Comparison of ENCODE assay signal across 1 cellular context in the genomic region with DNA sequence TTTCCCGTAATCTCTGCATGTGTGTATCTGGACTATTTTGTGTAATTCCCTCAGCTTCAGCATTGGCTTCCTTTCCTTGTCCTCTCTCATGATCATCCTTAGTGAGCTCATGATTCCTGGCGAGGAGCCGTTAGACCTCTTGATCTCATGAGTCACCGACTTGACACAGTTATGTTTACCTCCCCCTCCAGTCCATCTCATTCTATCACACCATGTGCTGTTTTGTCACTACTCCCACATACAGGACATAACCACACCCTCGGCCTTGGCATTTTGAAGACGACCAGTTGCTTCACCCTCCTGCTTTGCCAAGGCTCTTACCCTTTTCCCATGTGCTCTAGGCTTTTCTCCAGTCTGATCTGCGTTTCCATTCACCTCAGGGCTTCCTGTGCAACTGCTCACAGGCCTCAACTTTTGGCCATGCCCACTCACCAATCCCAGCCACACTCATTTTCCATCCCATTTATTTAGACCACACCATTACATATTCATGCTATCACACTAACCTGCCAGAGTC.
A peak's percentile ranks its signal among the peaks of the same experiment; 100 is the strongest.
TF ChIP-seq lines count a peak whose summit lies in the region.

No MANE protein-coding gene starts in this region.

TF ChIP-seq in K562, 482 proteins besides CTCF, POLR2A, EP300 and RAD21 (continued from another document and continues in another):
- TF ChIP-seq CTBP1 (IDR thresholded peaks at IDR 0.05; ENCODE audit: borderline replicate concordance) (peak; percentile 80), MCM2 (IDR thresholded peaks at IDR 0.05; ENCODE audit: low read depth) (no peak), ZNF282 (CRISPR knock-in tag; IDR thresholded peaks at IDR 0.05) (no peak), ZNF699 (CRISPR knock-in tag; IDR thresholded peaks at IDR 0.05; ENCODE audit: insufficient replicate concordance) (no peak), POLR3A (IDR thresholded peaks at IDR 0.05; ENCODE audit: borderline replicate concordance, extremely low read depth, insufficient read depth, insufficient read length) (no peak), TBP (optimal IDR thresholded peaks at IDR 0.05; ENCODE audit: low read depth, low read length) (no peak), OTX1 (CRISPR knock-in tag; IDR thresholded peaks at IDR 0.05) (peak; percentile 83; the same call in 1 of the 2 replicates), ZNF212 (CRISPR knock-in tag; IDR thresholded peaks at IDR 0.05) (no peak), ZNF717 (CRISPR knock-in tag; IDR thresholded peaks at IDR 0.05) (no peak), FOXA1 (IDR thresholded peaks at IDR 0.05; ENCODE audit: borderline replicate concordance) (no peak), SREBF1 (IDR thresholded peaks at IDR 0.05; ENCODE audit: borderline replicate concordance, low read depth, low read length) (no peak), RHOXF2B (CRISPR knock-in tag; conservative IDR thresholded peaks at IDR 0.05) (no peak), KHSRP (IDR thresholded peaks at IDR 0.05) (no peak), ADNP (tag; IDR thresholded peaks at IDR 0.05) (no peak), ZNF766 (CRISPR knock-in tag; conservative IDR thresholded peaks at IDR 0.05) (peak; percentile 84), GTF2F1 (IDR thresholded peaks at IDR 0.05; ENCODE audit: low read depth, low read length) (no peak), NELFE (IDR thresholded peaks at IDR 0.05; ENCODE audit: insufficient read depth, insufficient read length) (no peak), HIVEP1 (CRISPR knock-in tag; IDR thresholded peaks at IDR 0.05) (0 out of 2 replicates have a peak, but pooled peaks have one; percentile 51), BRCA1 (IDR thresholded peaks at IDR 0.05) (no peak), BRCA1 (CRISPR knock-in tag; IDR thresholded peaks at IDR 0.05) (no peak), HDAC3 (IDR thresholded peaks at IDR 0.05; ENCODE audit: borderline replicate concordance, partially characterized antibody) (peak; percentile 17), NFIX (CRISPR knock-in tag; IDR thresholded peaks at IDR 0.05; ENCODE audit: low read depth) (no peak), HDAC2 (IDR thresholded peaks at IDR 0.05) (peak; percentile 71; the same call in 1 of the 2 replicates), CBX2 (IDR thresholded peaks at IDR 0.05; ENCODE audit: insufficient read depth, low read length, poor library complexity, severe bottlenecking) (no peak), MBD2 (IDR thresholded peaks at IDR 0.05; ENCODE audit: borderline replicate concordance, low read depth) (peak; percentile 36; the same call in 1 of the 2 replicates), MAFG (tag; conservative IDR thresholded peaks at IDR 0.05) (peak; percentile 58), BRF1 (IDR thresholded peaks at IDR 0.05; ENCODE audit: borderline replicate concordance, extremely low read depth, insufficient read length) (no peak), ZNF436 (CRISPR knock-in tag; IDR thresholded peaks at IDR 0.05) (no peak), MXI1 (IDR thresholded peaks at IDR 0.05; ENCODE audit: low read depth, low read length) (no peak), MCM5 (IDR thresholded peaks at IDR 0.05; ENCODE audit: low read depth) (no peak), RFX5 (IDR thresholded peaks at IDR 0.05; ENCODE audit: low read depth, low read length) (no peak), ATF7 (IDR thresholded peaks at IDR 0.05) (peak; percentile 77; the same call in 1 of the 2 replicates), RBM39 (optimal IDR thresholded peaks at IDR 0.05; ENCODE audit: low read depth, low read length) (no peak), CSDE1 (IDR thresholded peaks at IDR 0.05) (no peak)
- TF ChIP-seq, protein P1, sequence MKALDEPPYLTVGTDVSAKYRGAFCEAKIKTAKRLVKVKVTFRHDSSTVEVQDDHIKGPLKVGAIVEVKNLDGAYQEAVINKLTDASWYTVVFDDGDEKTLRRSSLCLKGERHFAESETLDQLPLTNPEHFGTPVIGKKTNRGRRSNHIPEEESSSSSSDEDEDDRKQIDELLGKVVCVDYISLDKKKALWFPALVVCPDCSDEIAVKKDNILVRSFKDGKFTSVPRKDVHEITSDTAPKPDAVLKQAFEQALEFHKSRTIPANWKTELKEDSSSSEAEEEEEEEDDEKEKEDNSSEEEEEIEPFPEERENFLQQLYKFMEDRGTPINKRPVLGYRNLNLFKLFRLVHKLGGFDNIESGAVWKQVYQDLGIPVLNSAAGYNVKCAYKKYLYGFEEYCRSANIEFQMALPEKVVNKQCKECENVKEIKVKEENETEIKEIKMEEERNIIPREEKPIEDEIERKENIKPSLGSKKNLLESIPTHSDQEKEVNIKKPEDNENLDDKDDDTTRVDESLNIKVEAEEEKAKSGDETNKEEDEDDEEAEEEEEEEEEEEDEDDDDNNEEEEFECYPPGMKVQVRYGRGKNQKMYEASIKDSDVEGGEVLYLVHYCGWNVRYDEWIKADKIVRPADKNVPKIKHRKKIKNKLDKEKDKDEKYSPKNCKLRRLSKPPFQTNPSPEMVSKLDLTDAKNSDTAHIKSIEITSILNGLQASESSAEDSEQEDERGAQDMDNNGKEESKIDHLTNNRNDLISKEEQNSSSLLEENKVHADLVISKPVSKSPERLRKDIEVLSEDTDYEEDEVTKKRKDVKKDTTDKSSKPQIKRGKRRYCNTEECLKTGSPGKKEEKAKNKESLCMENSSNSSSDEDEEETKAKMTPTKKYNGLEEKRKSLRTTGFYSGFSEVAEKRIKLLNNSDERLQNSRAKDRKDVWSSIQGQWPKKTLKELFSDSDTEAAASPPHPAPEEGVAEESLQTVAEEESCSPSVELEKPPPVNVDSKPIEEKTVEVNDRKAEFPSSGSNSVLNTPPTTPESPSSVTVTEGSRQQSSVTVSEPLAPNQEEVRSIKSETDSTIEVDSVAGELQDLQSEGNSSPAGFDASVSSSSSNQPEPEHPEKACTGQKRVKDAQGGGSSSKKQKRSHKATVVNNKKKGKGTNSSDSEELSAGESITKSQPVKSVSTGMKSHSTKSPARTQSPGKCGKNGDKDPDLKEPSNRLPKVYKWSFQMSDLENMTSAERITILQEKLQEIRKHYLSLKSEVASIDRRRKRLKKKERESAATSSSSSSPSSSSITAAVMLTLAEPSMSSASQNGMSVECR (CRISPR knock-in tag; IDR thresholded peaks at IDR 0.05), result no peak
- TF ChIP-seq, protein P2, sequence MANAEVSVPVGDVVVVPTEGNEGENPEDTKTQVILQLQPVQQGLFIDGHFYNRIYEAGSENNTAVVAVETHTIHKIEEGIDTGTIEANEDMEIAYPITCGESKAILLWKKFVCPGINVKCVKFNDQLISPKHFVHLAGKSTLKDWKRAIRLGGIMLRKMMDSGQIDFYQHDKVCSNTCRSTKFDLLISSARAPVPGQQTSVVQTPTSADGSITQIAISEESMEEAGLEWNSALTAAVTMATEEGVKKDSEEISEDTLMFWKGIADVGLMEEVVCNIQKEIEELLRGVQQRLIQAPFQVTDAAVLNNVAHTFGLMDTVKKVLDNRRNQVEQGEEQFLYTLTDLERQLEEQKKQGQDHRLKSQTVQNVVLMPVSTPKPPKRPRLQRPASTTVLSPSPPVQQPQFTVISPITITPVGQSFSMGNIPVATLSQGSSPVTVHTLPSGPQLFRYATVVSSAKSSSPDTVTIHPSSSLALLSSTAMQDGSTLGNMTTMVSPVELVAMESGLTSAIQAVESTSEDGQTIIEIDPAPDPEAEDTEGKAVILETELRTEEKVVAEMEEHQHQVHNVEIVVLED (CRISPR knock-in tag; IDR thresholded peaks at IDR 0.05), result no peak
- TF ChIP-seq, protein P3, sequence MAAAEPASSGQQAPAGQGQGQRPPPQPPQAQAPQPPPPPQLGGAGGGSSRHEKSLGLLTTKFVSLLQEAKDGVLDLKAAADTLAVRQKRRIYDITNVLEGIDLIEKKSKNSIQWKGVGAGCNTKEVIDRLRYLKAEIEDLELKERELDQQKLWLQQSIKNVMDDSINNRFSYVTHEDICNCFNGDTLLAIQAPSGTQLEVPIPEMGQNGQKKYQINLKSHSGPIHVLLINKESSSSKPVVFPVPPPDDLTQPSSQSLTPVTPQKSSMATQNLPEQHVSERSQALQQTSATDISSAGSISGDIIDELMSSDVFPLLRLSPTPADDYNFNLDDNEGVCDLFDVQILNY (CRISPR knock-in tag; IDR thresholded peaks at IDR 0.05), result no peak
- TF ChIP-seq, protein P4, sequence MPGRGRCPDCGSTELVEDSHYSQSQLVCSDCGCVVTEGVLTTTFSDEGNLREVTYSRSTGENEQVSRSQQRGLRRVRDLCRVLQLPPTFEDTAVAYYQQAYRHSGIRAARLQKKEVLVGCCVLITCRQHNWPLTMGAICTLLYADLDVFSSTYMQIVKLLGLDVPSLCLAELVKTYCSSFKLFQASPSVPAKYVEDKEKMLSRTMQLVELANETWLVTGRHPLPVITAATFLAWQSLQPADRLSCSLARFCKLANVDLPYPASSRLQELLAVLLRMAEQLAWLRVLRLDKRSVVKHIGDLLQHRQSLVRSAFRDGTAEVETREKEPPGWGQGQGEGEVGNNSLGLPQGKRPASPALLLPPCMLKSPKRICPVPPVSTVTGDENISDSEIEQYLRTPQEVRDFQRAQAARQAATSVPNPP (IDR thresholded peaks at IDR 0.05; ENCODE audit: borderline replicate concordance, insufficient read depth, insufficient read length), result no peak
- TF ChIP-seq, protein P5, sequence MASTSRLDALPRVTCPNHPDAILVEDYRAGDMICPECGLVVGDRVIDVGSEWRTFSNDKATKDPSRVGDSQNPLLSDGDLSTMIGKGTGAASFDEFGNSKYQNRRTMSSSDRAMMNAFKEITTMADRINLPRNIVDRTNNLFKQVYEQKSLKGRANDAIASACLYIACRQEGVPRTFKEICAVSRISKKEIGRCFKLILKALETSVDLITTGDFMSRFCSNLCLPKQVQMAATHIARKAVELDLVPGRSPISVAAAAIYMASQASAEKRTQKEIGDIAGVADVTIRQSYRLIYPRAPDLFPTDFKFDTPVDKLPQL (IDR thresholded peaks at IDR 0.05; ENCODE audit: extremely low read depth, insufficient read length), result no peak
- TF ChIP-seq, protein P6, sequence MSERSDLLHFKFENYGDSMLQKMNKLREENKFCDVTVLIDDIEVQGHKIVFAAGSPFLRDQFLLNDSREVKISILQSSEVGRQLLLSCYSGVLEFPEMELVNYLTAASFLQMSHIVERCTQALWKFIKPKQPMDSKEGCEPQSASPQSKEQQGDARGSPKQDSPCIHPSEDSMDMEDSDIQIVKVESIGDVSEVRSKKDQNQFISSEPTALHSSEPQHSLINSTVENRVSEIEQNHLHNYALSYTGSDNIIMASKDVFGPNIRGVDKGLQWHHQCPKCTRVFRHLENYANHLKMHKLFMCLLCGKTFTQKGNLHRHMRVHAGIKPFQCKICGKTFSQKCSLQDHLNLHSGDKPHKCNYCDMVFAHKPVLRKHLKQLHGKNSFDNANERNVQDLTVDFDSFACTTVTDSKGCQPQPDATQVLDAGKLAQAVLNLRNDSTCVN (CRISPR knock-in tag; IDR thresholded peaks at IDR 0.05), result 0 out of 2 replicates have a peak, but pooled peaks have one; percentile 43
- TF ChIP-seq, protein P7, sequence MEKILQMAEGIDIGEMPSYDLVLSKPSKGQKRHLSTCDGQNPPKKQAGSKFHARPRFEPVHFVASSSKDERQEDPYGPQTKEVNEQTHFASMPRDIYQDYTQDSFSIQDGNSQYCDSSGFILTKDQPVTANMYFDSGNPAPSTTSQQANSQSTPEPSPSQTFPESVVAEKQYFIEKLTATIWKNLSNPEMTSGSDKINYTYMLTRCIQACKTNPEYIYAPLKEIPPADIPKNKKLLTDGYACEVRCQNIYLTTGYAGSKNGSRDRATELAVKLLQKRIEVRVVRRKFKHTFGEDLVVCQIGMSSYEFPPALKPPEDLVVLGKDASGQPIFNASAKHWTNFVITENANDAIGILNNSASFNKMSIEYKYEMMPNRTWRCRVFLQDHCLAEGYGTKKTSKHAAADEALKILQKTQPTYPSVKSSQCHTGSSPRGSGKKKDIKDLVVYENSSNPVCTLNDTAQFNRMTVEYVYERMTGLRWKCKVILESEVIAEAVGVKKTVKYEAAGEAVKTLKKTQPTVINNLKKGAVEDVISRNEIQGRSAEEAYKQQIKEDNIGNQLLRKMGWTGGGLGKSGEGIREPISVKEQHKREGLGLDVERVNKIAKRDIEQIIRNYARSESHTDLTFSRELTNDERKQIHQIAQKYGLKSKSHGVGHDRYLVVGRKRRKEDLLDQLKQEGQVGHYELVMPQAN (IDR thresholded peaks at IDR 0.05; ENCODE audit: borderline replicate concordance), result 0 out of 2 replicates have a peak, but pooled peaks have one; percentile 16
- TF ChIP-seq, protein P8, sequence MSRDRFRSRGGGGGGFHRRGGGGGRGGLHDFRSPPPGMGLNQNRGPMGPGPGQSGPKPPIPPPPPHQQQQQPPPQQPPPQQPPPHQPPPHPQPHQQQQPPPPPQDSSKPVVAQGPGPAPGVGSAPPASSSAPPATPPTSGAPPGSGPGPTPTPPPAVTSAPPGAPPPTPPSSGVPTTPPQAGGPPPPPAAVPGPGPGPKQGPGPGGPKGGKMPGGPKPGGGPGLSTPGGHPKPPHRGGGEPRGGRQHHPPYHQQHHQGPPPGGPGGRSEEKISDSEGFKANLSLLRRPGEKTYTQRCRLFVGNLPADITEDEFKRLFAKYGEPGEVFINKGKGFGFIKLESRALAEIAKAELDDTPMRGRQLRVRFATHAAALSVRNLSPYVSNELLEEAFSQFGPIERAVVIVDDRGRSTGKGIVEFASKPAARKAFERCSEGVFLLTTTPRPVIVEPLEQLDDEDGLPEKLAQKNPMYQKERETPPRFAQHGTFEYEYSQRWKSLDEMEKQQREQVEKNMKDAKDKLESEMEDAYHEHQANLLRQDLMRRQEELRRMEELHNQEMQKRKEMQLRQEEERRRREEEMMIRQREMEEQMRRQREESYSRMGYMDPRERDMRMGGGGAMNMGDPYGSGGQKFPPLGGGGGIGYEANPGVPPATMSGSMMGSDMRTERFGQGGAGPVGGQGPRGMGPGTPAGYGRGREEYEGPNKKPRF (IDR thresholded peaks at IDR 0.05; ENCODE audit: low read depth, low read length), result no peak
- TF ChIP-seq, protein P9, sequence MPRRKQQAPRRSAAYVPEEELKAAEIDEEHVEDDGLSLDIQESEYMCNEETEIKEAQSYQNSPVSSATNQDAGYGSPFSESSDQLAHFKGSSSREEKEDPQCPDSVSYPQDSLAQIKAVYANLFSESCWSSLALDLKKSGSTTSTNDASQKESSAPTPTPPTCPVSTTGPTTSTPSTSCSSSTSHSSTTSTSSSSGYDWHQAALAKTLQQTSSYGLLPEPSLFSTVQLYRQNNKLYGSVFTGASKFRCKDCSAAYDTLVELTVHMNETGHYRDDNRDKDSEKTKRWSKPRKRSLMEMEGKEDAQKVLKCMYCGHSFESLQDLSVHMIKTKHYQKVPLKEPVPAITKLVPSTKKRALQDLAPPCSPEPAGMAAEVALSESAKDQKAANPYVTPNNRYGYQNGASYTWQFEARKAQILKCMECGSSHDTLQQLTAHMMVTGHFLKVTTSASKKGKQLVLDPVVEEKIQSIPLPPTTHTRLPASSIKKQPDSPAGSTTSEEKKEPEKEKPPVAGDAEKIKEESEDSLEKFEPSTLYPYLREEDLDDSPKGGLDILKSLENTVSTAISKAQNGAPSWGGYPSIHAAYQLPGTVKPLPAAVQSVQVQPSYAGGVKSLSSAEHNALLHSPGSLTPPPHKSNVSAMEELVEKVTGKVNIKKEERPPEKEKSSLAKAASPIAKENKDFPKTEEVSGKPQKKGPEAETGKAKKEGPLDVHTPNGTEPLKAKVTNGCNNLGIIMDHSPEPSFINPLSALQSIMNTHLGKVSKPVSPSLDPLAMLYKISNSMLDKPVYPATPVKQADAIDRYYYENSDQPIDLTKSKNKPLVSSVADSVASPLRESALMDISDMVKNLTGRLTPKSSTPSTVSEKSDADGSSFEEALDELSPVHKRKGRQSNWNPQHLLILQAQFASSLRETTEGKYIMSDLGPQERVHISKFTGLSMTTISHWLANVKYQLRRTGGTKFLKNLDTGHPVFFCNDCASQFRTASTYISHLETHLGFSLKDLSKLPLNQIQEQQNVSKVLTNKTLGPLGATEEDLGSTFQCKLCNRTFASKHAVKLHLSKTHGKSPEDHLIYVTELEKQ (CRISPR knock-in tag; IDR thresholded peaks at IDR 0.05), result no peak
